ENCODE assay signal across 13 cellular contexts in genomic region chr1:149986486-149987296, GRCh38. TPM values are rescaled to one million over a fixed set of nuclear protein-coding genes. Genes with fewer than 3 reads are reported as not detected.
A peak's percentile ranks its signal among the peaks of the same experiment; 100 is the strongest.
DNase-seq lines count a peak whose midpoint lies in the region; ATAC-seq, FAIRE-seq and TF ChIP-seq lines count a peak whose summit lies in the region.
"Had no signal": no experiment of that assay in that cellular context is flagged by ENCODE, and none has a peak within 500 bp of the region (broad histone marks: within the 10 kb centered on the region; RNA-seq: fewer than 3 reads in every experiment).

No MANE protein-coding gene starts in this region.

- no peak overlapping the region for H3K14ac ChIP-seq in H9 (ENCODE audit: insufficient read depth, low read length)

- no peak overlapping the region for H2BK15ac ChIP-seq in H9 (ENCODE audit: low read depth, low read length)

- H2BK20ac ChIP-seq in H9 (ENCODE audit: low read depth, low read length, poor library complexity, severe bottlenecking): no peak overlapping the region

- H4K5ac ChIP-seq in H9 (ENCODE audit: insufficient read length, low read depth, low read length): no peak overlapping the region

- peak overlapping the region; percentile 14 to 65 (median 59); a peak in 3 of 7 replicates for H3K27ac Mint-ChIP-seq in H9
- H3K27ac Mint-ChIP-seq: T-helper 17 cell had no signal

- no peaks in the 10 kb centered on the region for H3K23me2 ChIP-seq in H9 (ENCODE audit: insufficient read length, low read depth, low read length, poor library complexity, severe bottlenecking)

- no peaks in the 10 kb centered on the region for H4K20me1 ChIP-seq in H9 (ENCODE audit: control insufficient read depth, insufficient read depth, insufficient read length)

- no peak overlapping the region for H3K18ac ChIP-seq in H9 (ENCODE audit: insufficient read length, low read depth, low read length)

- no peaks in the 10 kb centered on the region for H3K27me3 ChIP-seq in H9 (ENCODE audit: insufficient read depth, low read length)
- no peaks in the 10 kb centered on the region for H3K27me3 ChIP-seq in tibial artery

- H3K9me3 Mint-ChIP-seq in H9: no peaks in the 10 kb centered on the region

- TF ChIP-seq CTCF in H9 (conservative IDR thresholded peaks at IDR 0.05): no peak
- TF ChIP-seq CTCF in astrocyte of the cerebellum (IDR thresholded peaks at IDR 0.05; ENCODE audit: low read depth, low read length, missing control alignments): no peak
- no peak for TF ChIP-seq CTCF in kidney (IDR thresholded peaks at IDR 0.05; ENCODE audit: borderline replicate concordance, extremely low read depth, insufficient read depth)
- TF ChIP-seq CTCF in tibial artery (IDR thresholded peaks at IDR 0.05): no peak

- H2BK5ac ChIP-seq in H9 (ENCODE audit: insufficient read length, low read length): no peak overlapping the region

- H3K4me3 ChIP-seq in astrocyte of the cerebellum (ENCODE audit: low read depth, low read length) (no peak overlapping the region), kidney (ENCODE audit: low read length in 2 of 2) (no peak overlapping the region), tibial artery (no peak overlapping the region)

- no peaks in the 10 kb centered on the region for H3K79me1 ChIP-seq in H9 (ENCODE audit: insufficient read depth, low read depth, low read length, poor library complexity, severe bottlenecking)

- peak; percentile 3 for FAIRE-seq in kidney (lab: Jason Lieb, UNC)

- H3K27ac ChIP-seq in H9 (ENCODE audit: insufficient read length, low read depth, low read length) (no peak overlapping the region), kidney (ENCODE audit: low read depth in 2 of 2, low read length in 2 of 2) (peak overlapping the region in 1 of 2 donors; percentile 11), tibial artery (peak overlapping the region; percentile 3 to 47)
- H3K27ac ChIP-seq: parathyroid adenoma had no signal

- H3K9me3 ChIP-seq in H9 (ENCODE audit: control insufficient read depth, low read depth, low read length) (no peaks in the 10 kb centered on the region), kidney (ENCODE audit: control insufficient read depth in 1 of 2, low read length in 2 of 2) (no peaks in the 10 kb centered on the region), tibial artery (no peaks in the 10 kb centered on the region)

- no peak for DNase-seq in H9
- peak; percentile 91 for DNase-seq in astrocyte of the cerebellum (ENCODE audit: low read depth)
- no peak for DNase-seq in kidney
- DNase-seq in tibial artery: no peak
- no peak for DNase-seq in NCI-H526 (lab: John Stamatoyannopoulos, UW)
- no peak for DNase-seq in HuH-7 (ENCODE audit: low spot score)
- DNase-seq: central memory CD4-positive, alpha-beta T cell; GDM1; NCI-H526 treated with DMSO at 0.1 percent for 48 hours; T-helper 17 cell had no signal

- H3K9ac ChIP-seq in H9 (ENCODE audit: extremely low read depth, insufficient read length, low read length) (no peak overlapping the region), kidney (ENCODE audit: low read length in 2 of 2) (no peak overlapping the region)
- H3K9ac ChIP-seq: parathyroid adenoma had no signal

- peaks cover 2 to 3% of the 10 kb centered on the region in 2 experiments; a peak in 2 of 4 replicates for H3K4me1 Mint-ChIP-seq in H9

- H3K79me2 ChIP-seq in H9 (ENCODE audit: insufficient read depth, low read length): peaks cover 4% of the 10 kb centered on the region

- H2BK12ac ChIP-seq in H9 (ENCODE audit: insufficient read length, low read depth, low read length): no peak overlapping the region

- H3K4me3 Mint-ChIP-seq in H9: no peak overlapping the region
- H3K4me3 Mint-ChIP-seq: T-helper 17 cell had no signal

- ATAC-seq in GM21786 (IDR thresholded peaks at IDR 0.05; ENCODE audit: unreplicated experiment): no peak
- no peak for ATAC-seq in HG02973 (IDR thresholded peaks at IDR 0.05; ENCODE audit: unreplicated experiment)
- ATAC-seq: T-helper 17 cell had no signal

- H3K36me3 Mint-ChIP-seq in H9 (ENCODE audit: insufficient read depth in 1 of 3, low read depth in 3 of 3): peaks cover 0 to 4% (median 2%) of the 10 kb centered on the region in 3 experiments; a peak in 3 of 7 replicates

- H3K23ac ChIP-seq in H9 (ENCODE audit: insufficient read length, low read depth, low read length): no peak overlapping the region

- no CpG with 5 or more reads among the region's 4 CpGs for WGBS in H9 (ENCODE audit: extremely low coverage, insufficient read length, low lambda C conversion rate)

- H2AFZ ChIP-seq in H9 (ENCODE audit: low read length): no peak overlapping the region
- H2AFZ ChIP-seq: parathyroid adenoma had no signal

- H3K27me3 Mint-ChIP-seq in H9 (ENCODE audit: low read depth): no peaks in the 10 kb centered on the region
- H3K27me3 Mint-ChIP-seq: T-helper 17 cell had no signal

- H4K91ac ChIP-seq in H9 (ENCODE audit: insufficient read length, low read depth, low read length): no peak overlapping the region

- intact Hi-C loops in kidney (cut with DNase I) (no loop called here), tibial artery (cut with DNase I; ENCODE audit: low total_unique reads) (no loop called here)

- no peak overlapping the region for H2BK120ac ChIP-seq in H9 (ENCODE audit: low read depth, low read length, poor library complexity, severe bottlenecking)

- H3K36me3 ChIP-seq in kidney (ENCODE audit: control insufficient read depth in 1 of 2, insufficient read depth in 2 of 2, low read length in 2 of 2) (no peaks in the 10 kb centered on the region), tibial artery (no peaks in the 10 kb centered on the region)

- H4K8ac ChIP-seq in H9 (replicated peaks; ENCODE audit: insufficient read length, low read depth, low read length): no peak overlapping the region

- no peaks in the 10 kb centered on the region for H3K4me1 ChIP-seq in H9 (ENCODE audit: insufficient read depth, low read length)
- H3K4me1 ChIP-seq in kidney (ENCODE audit: control insufficient read depth in 1 of 2, insufficient read depth in 1 of 2, low read depth in 1 of 2, low read length in 2 of 2): peaks cover 3 to 4% of the 10 kb centered on the region in 2 donors
- peaks cover 0 to 35% (median 21%) of the 10 kb centered on the region in 4 donors for H3K4me1 ChIP-seq in tibial artery

- H2AK5ac ChIP-seq in H9 (ENCODE audit: insufficient read length, low read length): no peak overlapping the region

- H3K4me2 ChIP-seq in H9 (ENCODE audit: insufficient read depth, insufficient read length, low read length): no peak overlapping the region

- in situ Hi-C loops in astrocyte of the cerebellum (cut with HindIII; ENCODE audit: low sequenced_read_pairs): no loop called here

- H3K56ac ChIP-seq in H9 (ENCODE audit: insufficient read length, low read depth, low read length): no peak overlapping the region

- H3K4ac ChIP-seq in H9 (ENCODE audit: low read depth, low read length): no peak overlapping the region

- H3T11ph ChIP-seq in H9 (ENCODE audit: low read length): no peak overlapping the region

RNA-seq across cellular contexts. Expression of gene OTUD7B, which starts 23.8 kb away (rescaled TPM):
- total RNA-seq in H9 (2021): 22.5 and 23.5 TPM in 2 replicates
- total RNA-seq in kidney: 28.1 TPM
- 3.4 TPM for polyA plus RNA-seq in kidney (ENCODE audit: insufficient read depth, low read depth, low replicate concordance)

RNA-seq across cellular contexts. Expression of gene MTMR11, which starts 50.0 kb away (rescaled TPM):
- total RNA-seq in H9 (2021) (3.9 and 4.0 TPM in 2 replicates), kidney (24.7 TPM)
- 21.6 TPM for polyA plus RNA-seq in kidney (ENCODE audit: insufficient read depth, low read depth, low replicate concordance)

RNA-seq across cellular contexts. Expression of gene SF3B4, which starts 59.1 kb away (rescaled TPM):
- total RNA-seq in H9 (2021) (123 and 127 TPM in 2 replicates), kidney (55.0 TPM)
- polyA plus RNA-seq in kidney (ENCODE audit: insufficient read depth, low read depth, low replicate concordance): 40.6 TPM
